ENCODE assay signal across 1 cellular context in the genomic region with DNA sequence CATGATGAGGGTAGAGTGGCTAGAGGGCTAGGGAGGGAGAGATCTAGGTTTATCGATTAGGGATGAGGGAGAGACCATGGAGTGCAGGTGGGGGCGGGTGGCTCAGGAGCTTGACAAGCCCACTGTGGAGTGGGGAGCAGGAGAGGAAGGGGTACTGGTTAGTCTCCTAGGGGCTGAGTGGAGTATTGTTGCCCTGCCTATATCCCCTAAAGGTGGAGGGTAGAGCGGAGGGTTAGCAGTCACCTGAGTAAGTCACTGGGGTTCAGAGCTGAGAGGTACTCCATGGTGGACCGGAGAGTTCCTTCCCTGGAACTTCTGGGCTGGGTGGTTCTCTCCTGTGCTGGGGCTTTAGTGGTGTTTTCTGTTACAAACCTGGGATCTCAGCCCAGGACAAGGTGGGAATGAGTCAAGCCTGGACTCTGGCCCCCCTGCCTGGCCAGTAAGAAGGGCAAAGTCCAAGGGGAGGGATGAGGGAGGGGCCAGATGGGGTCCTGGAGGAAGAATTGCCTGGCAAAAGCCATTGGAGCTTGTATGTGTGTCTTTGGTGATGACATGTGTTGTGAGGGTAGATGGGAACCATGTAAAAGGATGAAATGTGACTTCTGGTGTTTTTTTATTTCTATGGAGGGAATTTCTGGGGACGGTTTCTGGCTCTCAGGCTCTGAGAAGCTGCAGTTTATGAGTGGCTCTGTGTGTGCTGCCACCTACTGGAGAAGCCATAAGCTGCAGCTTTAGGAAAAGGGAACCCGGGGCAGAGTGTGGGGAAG.
TF ChIP-seq lines count a peak whose summit lies in the region.

TSS of gene CIDEB (minus strand) at position 403 of the 767 bp plus-strand sequence. CDS start at position 284, 119 bp downstream.

TF ChIP-seq in GM12878, 131 proteins besides CTCF, POLR2A, EP300 and RAD21 (continued from another document and continues in another):
- TF ChIP-seq, protein P1, sequence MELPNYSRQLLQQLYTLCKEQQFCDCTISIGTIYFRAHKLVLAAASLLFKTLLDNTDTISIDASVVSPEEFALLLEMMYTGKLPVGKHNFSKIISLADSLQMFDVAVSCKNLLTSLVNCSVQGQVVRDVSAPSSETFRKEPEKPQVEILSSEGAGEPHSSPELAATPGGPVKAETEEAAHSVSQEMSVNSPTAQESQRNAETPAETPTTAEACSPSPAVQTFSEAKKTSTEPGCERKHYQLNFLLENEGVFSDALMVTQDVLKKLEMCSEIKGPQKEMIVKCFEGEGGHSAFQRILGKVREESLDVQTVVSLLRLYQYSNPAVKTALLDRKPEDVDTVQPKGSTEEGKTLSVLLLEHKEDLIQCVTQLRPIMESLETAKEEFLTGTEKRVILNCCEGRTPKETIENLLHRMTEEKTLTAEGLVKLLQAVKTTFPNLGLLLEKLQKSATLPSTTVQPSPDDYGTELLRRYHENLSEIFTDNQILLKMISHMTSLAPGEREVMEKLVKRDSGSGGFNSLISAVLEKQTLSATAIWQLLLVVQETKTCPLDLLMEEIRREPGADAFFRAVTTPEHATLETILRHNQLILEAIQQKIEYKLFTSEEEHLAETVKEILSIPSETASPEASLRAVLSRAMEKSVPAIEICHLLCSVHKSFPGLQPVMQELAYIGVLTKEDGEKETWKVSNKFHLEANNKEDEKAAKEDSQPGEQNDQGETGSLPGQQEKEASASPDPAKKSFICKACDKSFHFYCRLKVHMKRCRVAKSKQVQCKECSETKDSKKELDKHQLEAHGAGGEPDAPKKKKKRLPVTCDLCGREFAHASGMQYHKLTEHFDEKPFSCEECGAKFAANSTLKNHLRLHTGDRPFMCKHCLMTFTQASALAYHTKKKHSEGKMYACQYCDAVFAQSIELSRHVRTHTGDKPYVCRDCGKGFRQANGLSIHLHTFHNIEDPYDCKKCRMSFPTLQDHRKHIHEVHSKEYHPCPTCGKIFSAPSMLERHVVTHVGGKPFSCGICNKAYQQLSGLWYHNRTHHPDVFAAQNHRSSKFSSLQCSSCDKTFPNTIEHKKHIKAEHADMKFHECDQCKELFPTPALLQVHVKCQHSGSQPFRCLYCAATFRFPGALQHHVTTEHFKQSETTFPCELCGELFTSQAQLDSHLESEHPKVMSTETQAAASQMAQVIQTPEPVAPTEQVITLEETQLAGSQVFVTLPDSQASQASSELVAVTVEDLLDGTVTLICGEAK (IDR thresholded peaks at IDR 0.05; ENCODE audit: borderline replicate concordance) = no peak
- TF ChIP-seq, protein P2, sequence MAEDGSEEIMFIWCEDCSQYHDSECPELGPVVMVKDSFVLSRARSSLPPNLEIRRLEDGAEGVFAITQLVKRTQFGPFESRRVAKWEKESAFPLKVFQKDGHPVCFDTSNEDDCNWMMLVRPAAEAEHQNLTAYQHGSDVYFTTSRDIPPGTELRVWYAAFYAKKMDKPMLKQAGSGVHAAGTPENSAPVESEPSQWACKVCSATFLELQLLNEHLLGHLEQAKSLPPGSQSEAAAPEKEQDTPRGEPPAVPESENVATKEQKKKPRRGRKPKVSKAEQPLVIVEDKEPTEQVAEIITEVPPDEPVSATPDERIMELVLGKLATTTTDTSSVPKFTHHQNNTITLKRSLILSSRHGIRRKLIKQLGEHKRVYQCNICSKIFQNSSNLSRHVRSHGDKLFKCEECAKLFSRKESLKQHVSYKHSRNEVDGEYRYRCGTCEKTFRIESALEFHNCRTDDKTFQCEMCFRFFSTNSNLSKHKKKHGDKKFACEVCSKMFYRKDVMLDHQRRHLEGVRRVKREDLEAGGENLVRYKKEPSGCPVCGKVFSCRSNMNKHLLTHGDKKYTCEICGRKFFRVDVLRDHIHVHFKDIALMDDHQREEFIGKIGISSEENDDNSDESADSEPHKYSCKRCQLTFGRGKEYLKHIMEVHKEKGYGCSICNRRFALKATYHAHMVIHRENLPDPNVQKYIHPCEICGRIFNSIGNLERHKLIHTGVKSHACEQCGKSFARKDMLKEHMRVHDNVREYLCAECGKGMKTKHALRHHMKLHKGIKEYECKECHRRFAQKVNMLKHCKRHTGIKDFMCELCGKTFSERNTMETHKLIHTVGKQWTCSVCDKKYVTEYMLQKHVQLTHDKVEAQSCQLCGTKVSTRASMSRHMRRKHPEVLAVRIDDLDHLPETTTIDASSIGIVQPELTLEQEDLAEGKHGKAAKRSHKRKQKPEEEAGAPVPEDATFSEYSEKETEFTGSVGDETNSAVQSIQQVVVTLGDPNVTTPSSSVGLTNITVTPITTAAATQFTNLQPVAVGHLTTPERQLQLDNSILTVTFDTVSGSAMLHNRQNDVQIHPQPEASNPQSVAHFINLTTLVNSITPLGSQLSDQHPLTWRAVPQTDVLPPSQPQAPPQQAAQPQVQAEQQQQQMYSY (CRISPR knock-in tag; IDR thresholded peaks at IDR 0.05) = no peak
- TF ChIP-seq, protein P3, sequence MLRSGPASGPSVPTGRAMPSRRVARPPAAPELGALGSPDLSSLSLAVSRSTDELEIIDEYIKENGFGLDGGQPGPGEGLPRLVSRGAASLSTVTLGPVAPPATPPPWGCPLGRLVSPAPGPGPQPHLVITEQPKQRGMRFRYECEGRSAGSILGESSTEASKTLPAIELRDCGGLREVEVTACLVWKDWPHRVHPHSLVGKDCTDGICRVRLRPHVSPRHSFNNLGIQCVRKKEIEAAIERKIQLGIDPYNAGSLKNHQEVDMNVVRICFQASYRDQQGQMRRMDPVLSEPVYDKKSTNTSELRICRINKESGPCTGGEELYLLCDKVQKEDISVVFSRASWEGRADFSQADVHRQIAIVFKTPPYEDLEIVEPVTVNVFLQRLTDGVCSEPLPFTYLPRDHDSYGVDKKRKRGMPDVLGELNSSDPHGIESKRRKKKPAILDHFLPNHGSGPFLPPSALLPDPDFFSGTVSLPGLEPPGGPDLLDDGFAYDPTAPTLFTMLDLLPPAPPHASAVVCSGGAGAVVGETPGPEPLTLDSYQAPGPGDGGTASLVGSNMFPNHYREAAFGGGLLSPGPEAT (IDR thresholded peaks at IDR 0.05; ENCODE audit: low read depth) = peak; percentile 90
- TF ChIP-seq DPF2 (IDR thresholded peaks at IDR 0.05) (0 out of 2 replicates have a peak, but pooled peaks have one; percentile 30), KDM1A (IDR thresholded peaks at IDR 0.05; ENCODE audit: borderline replicate concordance) (no peak), ZZZ3 (IDR thresholded peaks at IDR 0.05; ENCODE audit: control insufficient read depth, insufficient read length, low read depth) (no peak), ZNF622 (IDR thresholded peaks at IDR 0.05) (no peak), SMAD1 (IDR thresholded peaks at IDR 0.05; ENCODE audit: low read depth, partially characterized antibody) (no peak), CREB1 (IDR thresholded peaks at IDR 0.05; ENCODE audit: low read depth) (peak; percentile 41; the same call in 1 of the 2 replicates), JUND (IDR thresholded peaks at IDR 0.05; ENCODE audit: low read depth, low read length) (no peak), CEBPB (IDR thresholded peaks at IDR 0.05; ENCODE audit: borderline replicate concordance in 1 of 2, low read depth in 2 of 2, low read length in 2 of 2) (no peak), IKZF2 (IDR thresholded peaks at IDR 0.05) (peak; percentile 62 to 67; a peak in 3 of 4 replicates), SREBF1 (IDR thresholded peaks at IDR 0.05; ENCODE audit: low read length) (no peak), TCF3 (IDR thresholded peaks at IDR 0.05; ENCODE audit: borderline replicate concordance, insufficient read depth, low read depth, low read length) (no peak), PAX8 (IDR thresholded peaks at IDR 0.05) (no peak), ATF7 (IDR thresholded peaks at IDR 0.05; ENCODE audit: low read depth) (0 out of 2 replicates have a peak, but pooled peaks have one; percentile 21), NR2C1 (IDR thresholded peaks at IDR 0.05) (no peak), ZNF592 (IDR thresholded peaks at IDR 0.05) (no peak; the same call in 1 of the 2 replicates), RUNX3 (IDR thresholded peaks at IDR 0.05; ENCODE audit: low read length) (no peak)
- TF ChIP-seq, protein P4, sequence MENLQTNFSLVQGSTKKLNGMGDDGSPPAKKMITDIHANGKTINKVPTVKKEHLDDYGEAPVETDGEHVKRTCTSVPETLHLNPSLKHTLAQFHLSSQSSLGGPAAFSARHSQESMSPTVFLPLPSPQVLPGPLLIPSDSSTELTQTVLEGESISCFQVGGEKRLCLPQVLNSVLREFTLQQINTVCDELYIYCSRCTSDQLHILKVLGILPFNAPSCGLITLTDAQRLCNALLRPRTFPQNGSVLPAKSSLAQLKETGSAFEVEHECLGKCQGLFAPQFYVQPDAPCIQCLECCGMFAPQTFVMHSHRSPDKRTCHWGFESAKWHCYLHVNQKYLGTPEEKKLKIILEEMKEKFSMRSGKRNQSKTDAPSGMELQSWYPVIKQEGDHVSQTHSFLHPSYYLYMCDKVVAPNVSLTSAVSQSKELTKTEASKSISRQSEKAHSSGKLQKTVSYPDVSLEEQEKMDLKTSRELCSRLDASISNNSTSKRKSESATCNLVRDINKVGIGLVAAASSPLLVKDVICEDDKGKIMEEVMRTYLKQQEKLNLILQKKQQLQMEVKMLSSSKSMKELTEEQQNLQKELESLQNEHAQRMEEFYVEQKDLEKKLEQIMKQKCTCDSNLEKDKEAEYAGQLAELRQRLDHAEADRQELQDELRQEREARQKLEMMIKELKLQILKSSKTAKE (IDR thresholded peaks at IDR 0.05; ENCODE audit: low read depth, poor library complexity, severe bottlenecking) = no peak
- TF ChIP-seq, protein P5, sequence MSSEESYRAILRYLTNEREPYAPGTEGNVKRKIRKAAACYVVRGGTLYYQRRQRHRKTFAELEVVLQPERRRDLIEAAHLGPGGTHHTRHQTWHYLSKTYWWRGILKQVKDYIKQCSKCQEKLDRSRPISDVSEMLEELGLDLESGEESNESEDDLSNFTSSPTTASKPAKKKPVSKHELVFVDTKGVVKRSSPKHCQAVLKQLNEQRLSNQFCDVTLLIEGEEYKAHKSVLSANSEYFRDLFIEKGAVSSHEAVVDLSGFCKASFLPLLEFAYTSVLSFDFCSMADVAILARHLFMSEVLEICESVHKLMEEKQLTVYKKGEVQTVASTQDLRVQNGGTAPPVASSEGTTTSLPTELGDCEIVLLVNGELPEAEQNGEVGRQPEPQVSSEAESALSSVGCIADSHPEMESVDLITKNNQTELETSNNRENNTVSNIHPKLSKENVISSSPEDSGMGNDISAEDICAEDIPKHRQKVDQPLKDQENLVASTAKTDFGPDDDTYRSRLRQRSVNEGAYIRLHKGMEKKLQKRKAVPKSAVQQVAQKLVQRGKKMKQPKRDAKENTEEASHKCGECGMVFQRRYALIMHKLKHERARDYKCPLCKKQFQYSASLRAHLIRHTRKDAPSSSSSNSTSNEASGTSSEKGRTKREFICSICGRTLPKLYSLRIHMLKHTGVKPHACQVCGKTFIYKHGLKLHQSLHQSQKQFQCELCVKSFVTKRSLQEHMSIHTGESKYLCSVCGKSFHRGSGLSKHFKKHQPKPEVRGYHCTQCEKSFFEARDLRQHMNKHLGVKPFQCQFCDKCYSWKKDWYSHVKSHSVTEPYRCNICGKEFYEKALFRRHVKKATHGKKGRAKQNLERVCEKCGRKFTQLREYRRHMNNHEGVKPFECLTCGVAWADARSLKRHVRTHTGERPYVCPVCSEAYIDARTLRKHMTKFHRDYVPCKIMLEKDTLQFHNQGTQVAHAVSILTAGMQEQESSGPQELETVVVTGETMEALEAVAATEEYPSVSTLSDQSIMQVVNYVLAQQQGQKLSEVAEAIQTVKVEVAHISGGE (CRISPR knock-in tag; IDR thresholded peaks at IDR 0.05) = no peak
- TF ChIP-seq, protein P6, sequence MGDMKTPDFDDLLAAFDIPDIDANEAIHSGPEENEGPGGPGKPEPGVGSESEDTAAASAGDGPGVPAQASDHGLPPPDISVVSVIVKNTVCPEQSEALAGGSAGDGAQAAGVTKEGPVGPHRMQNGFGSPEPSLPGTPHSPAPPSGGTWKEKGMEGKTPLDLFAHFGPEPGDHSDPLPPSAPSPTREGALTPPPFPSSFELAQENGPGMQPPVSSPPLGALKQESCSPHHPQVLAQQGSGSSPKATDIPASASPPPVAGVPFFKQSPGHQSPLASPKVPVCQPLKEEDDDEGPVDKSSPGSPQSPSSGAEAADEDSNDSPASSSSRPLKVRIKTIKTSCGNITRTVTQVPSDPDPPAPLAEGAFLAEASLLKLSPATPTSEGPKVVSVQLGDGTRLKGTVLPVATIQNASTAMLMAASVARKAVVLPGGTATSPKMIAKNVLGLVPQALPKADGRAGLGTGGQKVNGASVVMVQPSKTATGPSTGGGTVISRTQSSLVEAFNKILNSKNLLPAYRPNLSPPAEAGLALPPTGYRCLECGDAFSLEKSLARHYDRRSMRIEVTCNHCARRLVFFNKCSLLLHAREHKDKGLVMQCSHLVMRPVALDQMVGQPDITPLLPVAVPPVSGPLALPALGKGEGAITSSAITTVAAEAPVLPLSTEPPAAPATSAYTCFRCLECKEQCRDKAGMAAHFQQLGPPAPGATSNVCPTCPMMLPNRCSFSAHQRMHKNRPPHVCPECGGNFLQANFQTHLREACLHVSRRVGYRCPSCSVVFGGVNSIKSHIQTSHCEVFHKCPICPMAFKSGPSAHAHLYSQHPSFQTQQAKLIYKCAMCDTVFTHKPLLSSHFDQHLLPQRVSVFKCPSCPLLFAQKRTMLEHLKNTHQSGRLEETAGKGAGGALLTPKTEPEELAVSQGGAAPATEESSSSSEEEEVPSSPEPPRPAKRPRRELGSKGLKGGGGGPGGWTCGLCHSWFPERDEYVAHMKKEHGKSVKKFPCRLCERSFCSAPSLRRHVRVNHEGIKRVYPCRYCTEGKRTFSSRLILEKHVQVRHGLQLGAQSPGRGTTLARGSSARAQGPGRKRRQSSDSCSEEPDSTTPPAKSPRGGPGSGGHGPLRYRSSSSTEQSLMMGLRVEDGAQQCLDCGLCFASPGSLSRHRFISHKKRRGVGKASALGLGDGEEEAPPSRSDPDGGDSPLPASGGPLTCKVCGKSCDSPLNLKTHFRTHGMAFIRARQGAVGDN (IDR thresholded peaks at IDR 0.05) = no peak
